27 cellular contexts compared by ENCODE assay signal in the genomic region with DNA sequence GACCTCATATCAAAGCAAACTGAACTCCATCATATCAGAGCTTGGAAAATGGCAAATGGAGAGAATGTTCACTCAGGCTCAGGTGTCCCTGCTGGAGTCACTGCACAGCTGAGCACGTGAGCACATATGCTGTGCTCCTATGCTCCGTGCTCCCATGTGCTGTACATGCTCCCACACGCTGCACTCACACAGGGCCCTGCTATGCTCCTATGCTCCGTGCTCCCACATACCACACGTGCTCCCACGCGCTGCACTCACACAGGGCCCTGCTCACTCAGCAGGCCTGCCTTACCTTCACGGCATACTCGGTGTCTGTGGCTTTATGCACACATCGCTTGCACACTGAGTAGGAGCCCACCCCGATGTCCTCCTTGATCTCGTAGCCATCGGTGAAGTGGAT.
"Had no signal": no experiment of that assay in that cellular context is flagged by ENCODE, and none has a peak within 500 bp of the region (broad histone marks: within the 10 kb centered on the region; RNA-seq: fewer than 3 reads in every experiment).

No MANE protein-coding gene starts in this region.

- H3K27me3 Mint-ChIP-seq: activated CD4-positive, alpha-beta memory T cell treated with anti-CD3 and anti-CD28 coated beads for 36 hours; activated CD4-positive, alpha-beta T cell treated with anti-CD3 and anti-CD28 coated beads for 36 hours; activated CD4-positive, alpha-beta T cell treated with anti-CD3 and anti-CD28 coated beads, Interleukin-2, amount 10 ng/mL, durations not matched to agents 24 days and 14 days; activated CD8-positive, alpha-beta memory T cell treated with anti-CD3 and anti-CD28 coated beads, Interleukin-2, amount 10 ng/mL, durations not matched to agents 7 days and 5 days; activated T-helper 17 cell treated with anti-CD3 and anti-CD28 coated beads, Interleukin-2, amount 50 U/mL, for 72 hours had no signal

- FAIRE-seq: astrocyte, frontal cortex had no signal

- H3K4me1 Mint-ChIP-seq: activated CD4-positive, alpha-beta T cell treated with anti-CD3 and anti-CD28 coated beads for 36 hours; activated CD8-positive, alpha-beta memory T cell treated with anti-CD3 and anti-CD28 coated beads, Interleukin-2, amount 10 ng/mL, durations not matched to agents 7 days and 5 days; activated T-helper 17 cell treated with anti-CD3 and anti-CD28 coated beads, Interleukin-2, amount 50 U/mL, for 72 hours had no signal

- H3K27ac ChIP-seq: brain microvascular endothelial cell, colonic mucosa had no signal

- DNase-seq: activated CD4-positive, alpha-beta memory T cell treated with anti-CD3 and anti-CD28 coated beads for 36 hours; activated CD4-positive, alpha-beta T cell treated with anti-CD3 and anti-CD28 coated beads for 36 hours; activated CD4-positive, alpha-beta T cell treated with anti-CD3 and anti-CD28 coated beads, Interleukin-2, amount 10 ng/mL, durations not matched to agents 24 days and 14 days; activated CD4-positive, CD25-positive, alpha-beta regulatory T cell; activated CD4-positive, CD25-positive, alpha-beta regulatory T cell treated with anti-CD3 and anti-CD28 coated beads, Interleukin-2, amount 50 U/mL, for 72 hours; activated CD8-positive, alpha-beta memory T cell treated with anti-CD3 and anti-CD28 coated beads, Interleukin-2, amount 10 ng/mL, durations not matched to agents 7 days and 5 days; activated CD8-positive, alpha-beta T cell treated with anti-CD3 and anti-CD28 coated beads, Interleukin-2, amount 10 ng/mL, durations not matched to agents 7 days and 5 days; activated effector memory CD4-positive, alpha-beta T cell treated with Interleukin-2 at 50 U/mL for 16 hours; activated gamma-delta T cell treated with Interleukin-2 at 50 U/mL for 16 hours; activated naive CD4-positive, alpha-beta T cell treated with anti-CD3 and anti-CD28 coated beads, Interleukin-2, amount 50 U/mL, for 16 hours; activated naive CD4-positive, alpha-beta T cell treated with Interleukin-2 at 50 U/mL for 16 hours; activated T-cell treated with anti-CD3 and anti-CD28 coated beads, Interleukin-2, amount 50 U/mL, for 4 hours; amniotic stem cell; anterior cingulate cortex; brain microvascular endothelial cell; central memory CD4-positive, alpha-beta T cell; cerebellar nuclear complex; colonic mucosa; effector CD8-positive, alpha-beta T cell; foreskin fibroblast; head of caudate nucleus; T-helper 2 cell had no signal

- H3K27me3 ChIP-seq: brain microvascular endothelial cell, colonic mucosa had no signal

- H3K27ac Mint-ChIP-seq: activated CD4-positive, alpha-beta memory T cell treated with anti-CD3 and anti-CD28 coated beads for 36 hours; activated CD4-positive, alpha-beta T cell treated with anti-CD3 and anti-CD28 coated beads for 36 hours; activated CD4-positive, alpha-beta T cell treated with anti-CD3 and anti-CD28 coated beads, Interleukin-2, amount 10 ng/mL, durations not matched to agents 24 days and 14 days; activated CD8-positive, alpha-beta memory T cell treated with anti-CD3 and anti-CD28 coated beads, Interleukin-2, amount 10 ng/mL, durations not matched to agents 7 days and 5 days; activated CD8-positive, alpha-beta T cell treated with anti-CD3 and anti-CD28 coated beads, Interleukin-2, amount 10 ng/mL, durations not matched to agents 7 days and 5 days; activated naive CD8-positive, alpha-beta T cell; activated T-helper 17 cell treated with anti-CD3 and anti-CD28 coated beads, Interleukin-2, amount 50 U/mL, for 72 hours had no signal

- ATAC-seq: activated CD4-positive, alpha-beta T cell treated with anti-CD3 and anti-CD28 coated beads for 36 hours; activated CD8-positive, alpha-beta memory T cell treated with anti-CD3 and anti-CD28 coated beads, Interleukin-2, amount 10 ng/mL, durations not matched to agents 7 days and 5 days; activated CD8-positive, alpha-beta T cell treated with anti-CD3 and anti-CD28 coated beads, Interleukin-2, amount 10 ng/mL, durations not matched to agents 7 days and 5 days; activated T-cell treated with anti-CD3 and anti-CD28 coated beads, Interleukin-2, amount 50 U/mL, for 4 hours; activated T-helper 17 cell treated with anti-CD3 and anti-CD28 coated beads, Interleukin-2, amount 50 U/mL, for 72 hours; esophagus mucosa had no signal

- H3K9me3 ChIP-seq: colonic mucosa had no signal

- H3K4me1 ChIP-seq: colonic mucosa had no signal

- H3K4me3 ChIP-seq: colonic mucosa had no signal

- H3K4me3 Mint-ChIP-seq: activated CD4-positive, alpha-beta memory T cell treated with anti-CD3 and anti-CD28 coated beads for 36 hours; activated CD4-positive, alpha-beta T cell treated with anti-CD3 and anti-CD28 coated beads for 36 hours; activated CD4-positive, alpha-beta T cell treated with anti-CD3 and anti-CD28 coated beads, Interleukin-2, amount 10 ng/mL, durations not matched to agents 24 days and 14 days; activated CD8-positive, alpha-beta memory T cell treated with anti-CD3 and anti-CD28 coated beads, Interleukin-2, amount 10 ng/mL, durations not matched to agents 7 days and 5 days; activated CD8-positive, alpha-beta T cell treated with anti-CD3 and anti-CD28 coated beads, Interleukin-2, amount 10 ng/mL, durations not matched to agents 7 days and 5 days; activated naive CD8-positive, alpha-beta T cell; activated T-cell treated with anti-CD3 and anti-CD28 coated beads, Interleukin-2, amount 50 U/mL, for 4 hours; activated T-helper 17 cell treated with anti-CD3 and anti-CD28 coated beads, Interleukin-2, amount 50 U/mL, for 72 hours had no signal

- H3K36me3 Mint-ChIP-seq: activated CD8-positive, alpha-beta memory T cell treated with anti-CD3 and anti-CD28 coated beads, Interleukin-2, amount 10 ng/mL, durations not matched to agents 7 days and 5 days had no signal

- H3K9me3 Mint-ChIP-seq: activated CD4-positive, alpha-beta memory T cell treated with anti-CD3 and anti-CD28 coated beads for 36 hours; activated CD4-positive, alpha-beta T cell treated with anti-CD3 and anti-CD28 coated beads, Interleukin-2, amount 10 ng/mL, durations not matched to agents 24 days and 14 days; activated T-helper 17 cell treated with anti-CD3 and anti-CD28 coated beads, Interleukin-2, amount 50 U/mL, for 72 hours had no signal

- H3K36me3 ChIP-seq: brain microvascular endothelial cell, colonic mucosa had no signal
